22 cellular contexts compared by ENCODE assay signal in the genomic region with DNA sequence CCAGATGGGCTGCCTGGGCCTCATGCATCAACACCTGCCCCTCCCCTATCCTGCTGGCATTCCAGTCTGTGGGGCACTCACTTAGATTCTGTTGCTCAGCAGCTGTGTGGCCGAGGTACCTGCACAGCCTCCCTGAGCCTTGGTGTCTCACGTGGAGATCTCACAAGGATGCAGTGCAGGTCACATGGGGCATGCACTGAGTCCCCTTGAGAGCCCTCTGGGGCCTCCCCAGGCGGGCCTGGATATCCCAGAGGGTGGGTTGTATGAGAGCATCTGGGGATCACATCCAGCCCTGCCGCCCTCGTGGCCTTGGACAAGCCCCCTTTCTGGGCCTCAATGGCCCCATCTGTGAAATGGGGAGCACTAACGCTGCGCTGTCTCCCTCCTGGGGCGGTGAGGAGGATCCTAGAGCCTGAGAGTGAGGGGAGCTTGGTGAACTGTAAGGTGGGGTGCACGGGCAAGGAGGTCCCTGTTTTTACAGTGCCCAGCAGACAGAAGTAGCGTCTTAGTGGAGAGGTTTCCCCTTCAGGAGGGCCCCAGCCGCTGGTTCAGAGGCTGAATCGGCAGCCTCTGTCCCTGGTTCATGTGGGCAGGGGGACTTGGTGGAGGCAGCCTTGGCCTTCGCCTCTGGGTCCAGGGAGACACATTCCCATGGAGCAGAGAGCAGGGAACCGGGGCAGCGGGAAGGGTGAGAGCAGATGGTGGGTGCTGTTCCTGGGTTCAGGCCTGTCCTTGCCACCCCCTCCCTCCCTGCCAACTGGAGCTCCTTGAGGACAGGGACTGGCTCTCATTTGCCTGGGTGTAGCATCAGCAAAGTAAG. TPM values are rescaled to one million over a fixed set of nuclear protein-coding genes. Genes with fewer than 3 reads are reported as not detected.
"Had no signal": no experiment of that assay in that cellular context is flagged by ENCODE, and none has a peak within 500 bp of the region (broad histone marks: within the 10 kb centered on the region; RNA-seq: fewer than 3 reads in every experiment).

No MANE protein-coding gene starts in this region.

- H3K27me3 ChIP-seq: body of pancreas, suprapubic skin, transverse colon, vagina had no signal

- H3K36me3 ChIP-seq: suprapubic skin, transverse colon, vagina had no signal

- H3K4me3 ChIP-seq: body of pancreas, suprapubic skin, transverse colon, vagina had no signal

- H3K36me3 Mint-ChIP-seq: activated naive CD8-positive, alpha-beta T cell treated with anti-CD3 and anti-CD28 coated beads, Interleukin-2, amount 10 ng/mL, durations not matched to agents 7 days and 5 days had no signal

- FAIRE-seq: keratinocyte had no signal

- DNase-seq: activated CD4-positive, alpha-beta T cell treated with anti-CD3 and anti-CD28 coated beads, Interleukin-2, amount 50 U/mL, for 1 hour; activated CD8-positive, alpha-beta memory T cell treated with anti-CD3 and anti-CD28 coated beads for 24 hours; activated CD8-positive, alpha-beta memory T cell treated with anti-CD3 and anti-CD28 coated beads, Interleukin-2, amount 50 U/mL, for 48 hours; activated naive CD8-positive, alpha-beta T cell treated with anti-CD3 and anti-CD28 coated beads, Interleukin-2, amount 10 ng/mL, durations not matched to agents 7 days and 5 days; amygdala; foreskin melanocyte; midbrain; stimulated activated CD4-positive, alpha-beta T cell treated with anti-CD3 and anti-CD28 coated beads, Interleukin-2, amount 100 ng/mL, for 24 hours; stimulated activated naive CD8-positive, alpha-beta T cell treated with anti-CD3 and anti-CD28 coated beads, Interleukin-15, amount 100 ng/mL, for 72 hours; transverse colon had no signal

- H3K27ac ChIP-seq: body of pancreas, suprapubic skin, transverse colon, vagina had no signal

- H3K4me3 Mint-ChIP-seq: activated naive CD8-positive, alpha-beta T cell treated with anti-CD3 and anti-CD28 coated beads, Interleukin-2, amount 10 ng/mL, durations not matched to agents 7 days and 5 days; activated T-helper 1 cell treated with anti-CD3 and anti-CD28 coated beads, Interleukin-12 subunit alpha, Interleukin-12 subunit beta, Interleukin-2, Interleukin-4 antibody, amounts not matched to agents 30 ng/mL and 10 ng/mL and 1 ng/mL, durations not matched to agents 14 hours and 24 hours and 36 hours; endodermal cell; nephron; stimulated activated naive CD8-positive, alpha-beta T cell treated with anti-CD3 and anti-CD28 coated beads, Interleukin-15, amount 100 ng/mL, for 72 hours; T-helper 1 cell treated with Interleukin-12 subunit alpha and Interleukin-12 subunit beta and Interleukin-4 antibody, amounts not matched to agents 30 μg/mL and 1 μg/mL, for 36 hours had no signal

- ATAC-seq: activated CD4-positive, CD25-positive, alpha-beta regulatory T cell treated with anti-CD3 and anti-CD28 coated beads, Interleukin-2, amount 50 U/mL, for 24 hours; body of pancreas; stimulated activated naive CD8-positive, alpha-beta T cell treated with anti-CD3 and anti-CD28 coated beads, Interleukin-15, amount 100 ng/mL, for 72 hours had no signal

- H3K9me3 Mint-ChIP-seq: activated naive CD8-positive, alpha-beta T cell treated with anti-CD3 and anti-CD28 coated beads, Interleukin-2, amount 10 ng/mL, durations not matched to agents 7 days and 5 days; activated T-helper 1 cell treated with anti-CD3 and anti-CD28 coated beads, Interleukin-12 subunit alpha, Interleukin-12 subunit beta, Interleukin-2, Interleukin-4 antibody, amounts not matched to agents 30 ng/mL and 10 ng/mL and 1 ng/mL, durations not matched to agents 14 hours and 24 hours and 36 hours; endodermal cell; nephron; stimulated activated naive CD8-positive, alpha-beta T cell treated with anti-CD3 and anti-CD28 coated beads, Interleukin-15, amount 100 ng/mL, for 72 hours; T-helper 1 cell treated with Interleukin-12 subunit alpha and Interleukin-12 subunit beta and Interleukin-4 antibody, amounts not matched to agents 30 μg/mL and 1 μg/mL, for 36 hours had no signal

- H3K4me1 Mint-ChIP-seq: nephron had no signal

- H3K27me3 Mint-ChIP-seq: activated naive CD8-positive, alpha-beta T cell treated with anti-CD3 and anti-CD28 coated beads, Interleukin-2, amount 10 ng/mL, durations not matched to agents 7 days and 5 days; stimulated activated naive CD8-positive, alpha-beta T cell treated with anti-CD3 and anti-CD28 coated beads, Interleukin-15, amount 100 ng/mL, for 72 hours had no signal

- H3K27ac Mint-ChIP-seq: activated naive CD8-positive, alpha-beta T cell treated with anti-CD3 and anti-CD28 coated beads, Interleukin-2, amount 10 ng/mL, durations not matched to agents 7 days and 5 days; activated T-helper 1 cell treated with anti-CD3 and anti-CD28 coated beads, Interleukin-12 subunit alpha, Interleukin-12 subunit beta, Interleukin-2, Interleukin-4 antibody, amounts not matched to agents 30 ng/mL and 10 ng/mL and 1 ng/mL, durations not matched to agents 14 hours and 24 hours and 36 hours; endodermal cell; nephron; T-helper 1 cell treated with Interleukin-12 subunit alpha and Interleukin-12 subunit beta and Interleukin-4 antibody, amounts not matched to agents 30 μg/mL and 1 μg/mL, for 36 hours had no signal

- H3K9me3 ChIP-seq: body of pancreas, suprapubic skin, transverse colon, vagina had no signal

RNA-seq across cellular contexts. Expression of a gene that starts 0.8 kb away (rescaled TPM):
- total RNA-seq: activated naive CD8-positive, alpha-beta T cell treated with anti-CD3 and anti-CD28 coated beads, Interleukin-2, amount 10 ng/mL, durations not matched to agents 7 days and 5 days; activated T-helper 1 cell treated with anti-CD3 and anti-CD28 coated beads, Interleukin-12 subunit alpha, Interleukin-12 subunit beta, Interleukin-2, Interleukin-4 antibody, amounts not matched to agents 30 ng/mL and 10 ng/mL and 1 ng/mL, durations not matched to agents 14 hours and 24 hours and 36 hours; body of pancreas; cardiac septum; endodermal cell; epithelial cell of proximal tubule; posterior vena cava; vagina had no signal
- polyA plus RNA-seq: keratinocyte had no signal
